ENCODE assay signal across 8 cellular contexts in genomic region chr2:213149949-213150314, GRCh38. TPM values are rescaled to one million over a fixed set of nuclear protein-coding genes. Genes with fewer than 3 reads are reported as not detected.
DNase-seq lines count a peak whose midpoint lies in the region; ATAC-seq, FAIRE-seq and TF ChIP-seq lines count a peak whose summit lies in the region.

No MANE protein-coding gene starts in this region.

- CTCF ChIA-PET in A549 (lab: Yijun Ruan, JAX) = interaction anchor here (0.7 kb wide), 1 partner anchor 406 kb away, joined by 6 read pairs; no protein-coding TSS in a partner anchor

- 34% methylated on average over 7 of the region's 7 CpGs for WGBS in A549 (ENCODE audit: missing lambda C conversion rate)

- H3K4me3 Mint-ChIP-seq in central memory CD8-positive, alpha-beta T cell = peak overlapping the region; percentile 87

- H3K9me3 ChIP-seq in A549 (no peaks in the 10 kb centered on the region), HUES6 (ENCODE audit: control insufficient read depth, insufficient read depth, low read depth, low read length) (no peaks in the 10 kb centered on the region)

- no peak overlapping the region for H3K27ac ChIP-seq in A549
- no peak overlapping the region for H3K27ac ChIP-seq in HUES6 (ENCODE audit: low read depth, low read length)

- peaks cover 8% of the 10 kb centered on the region; the same call in 1 of the 2 replicates for H3K27me3 ChIP-seq in HUES6 (ENCODE audit: control insufficient read depth, insufficient read depth, low read length)

- no peak for TF ChIP-seq POLR2A in A549 (IDR thresholded peaks at IDR 0.05; ENCODE audit: low read length)

- H3K4me1 Mint-ChIP-seq in central memory CD8-positive, alpha-beta T cell = peaks cover 30% of the 10 kb centered on the region

- peak overlapping the region; percentile 93 for H3K27ac Mint-ChIP-seq in central memory CD8-positive, alpha-beta T cell (ENCODE audit: low read depth)

- POLR2A ChIA-PET in A549 (lab: Yijun Ruan, JAX) = interaction anchor here (0.6 kb wide), 1 partner anchor 80 kb away, joined by 7 read pairs; no protein-coding TSS in a partner anchor

- H3K27me3 Mint-ChIP-seq in central memory CD8-positive, alpha-beta T cell = peaks cover 25% of the 10 kb centered on the region

- H3K4me3 ChIP-seq in A549 = peak overlapping the region; percentile 90
- H3K4me3 ChIP-seq in HUES6 (ENCODE audit: low read depth, low read length) = peak overlapping the region; percentile 91

- H3K4me2 ChIP-seq in A549 = peak overlapping the region; percentile 85

- no peaks in the 10 kb centered on the region for H3K36me3 ChIP-seq in HUES6 (ENCODE audit: control insufficient read depth, insufficient read depth, low read length)

- no peak for ATAC-seq in A549
- no peak for ATAC-seq in central memory CD8-positive, alpha-beta T cell (replicated peaks; ENCODE audit: extremely low read depth, poor library complexity, severe bottlenecking)
- no peak for ATAC-seq in HG02938 (IDR thresholded peaks at IDR 0.05; ENCODE audit: unreplicated experiment)
- ATAC-seq in GM18511 (IDR thresholded peaks at IDR 0.05; ENCODE audit: unreplicated experiment) = no peak

- no peak for TF ChIP-seq RAD21 in A549 (conservative IDR thresholded peaks at IDR 0.05 in 1 of 2, IDR thresholded peaks at IDR 0.05 in 1 of 2)

- TF ChIP-seq CTCF in A549 (IDR thresholded peaks at IDR 0.05) = no peak

- no peaks in the 10 kb centered on the region for H3K9me3 Mint-ChIP-seq in central memory CD8-positive, alpha-beta T cell

- TF ChIP-seq EP300 in A549 (IDR thresholded peaks at IDR 0.05) = no peak

- DNase-seq in A549 (ENCODE audit: low read depth in 1 of 2, low spot score in 1 of 2) = no peak
- no peak for DNase-seq in central memory CD8-positive, alpha-beta T cell (ENCODE audit: low spot score in 2 of 2)
- DNase-seq in myocyte (ENCODE audit: low read depth) = peak; percentile 5
- DNase-seq in hippocampal formation (lab: John Stamatoyannopoulos, UW) = no peak
- DNase-seq in COLO668 (lab: John Stamatoyannopoulos, UW; ENCODE audit: unreplicated experiment) = no peak

- H3K9ac ChIP-seq in HUES6 (ENCODE audit: low read length) = peak overlapping the region; percentile 42

- H3K4me1 ChIP-seq in A549 = peaks cover 12% of the 10 kb centered on the region; the same call in 2 of the 3 replicates
- peaks cover 6% of the 10 kb centered on the region; the same call in 1 of the 2 replicates for H3K4me1 ChIP-seq in HUES6 (ENCODE audit: control insufficient read depth, insufficient read depth, low read length)

- H3K36me3 Mint-ChIP-seq in central memory CD8-positive, alpha-beta T cell (ENCODE audit: insufficient read depth) = peaks cover 13% of the 10 kb centered on the region

- no peak for FAIRE-seq in A549 (lab: Jason Lieb, UNC)

TF ChIP-seq in A549, 52 proteins besides CTCF, POLR2A, EP300 and RAD21:
- TF ChIP-seq CBX2 (IDR thresholded peaks at IDR 0.05; ENCODE audit: borderline replicate concordance, low read depth) (no peak), PBX3 (IDR thresholded peaks at IDR 0.05) (no peak), RARB (CRISPR knock-in tag; IDR thresholded peaks at IDR 0.05) (no peak), JUN (IDR thresholded peaks at IDR 0.05) (no peak), ZFP36 (IDR thresholded peaks at IDR 0.05; ENCODE audit: borderline replicate concordance, partially characterized antibody) (no peak), RFX5 (IDR thresholded peaks at IDR 0.05) (no peak), CHD4 (IDR thresholded peaks at IDR 0.05; ENCODE audit: borderline replicate concordance) (no peak), E2F6 (IDR thresholded peaks at IDR 0.05; ENCODE audit: borderline replicate concordance, low read depth) (no peak), HDAC2 (IDR thresholded peaks at IDR 0.05) (no peak), REST (IDR thresholded peaks at IDR 0.05) (no peak), CEBPB (IDR thresholded peaks at IDR 0.05) (no peak)

RNA-seq across cellular contexts. Expression of gene IKZF2, which starts 1.5 kb away (rescaled TPM):
- polyA plus RNA-seq in A549 (2011; rRNA removed) = 0.44 and 0.75 TPM in 2 replicates
- 0.04 and 0.07 TPM in 2 replicates for polyA plus RNA-seq in A549 (2012; cell fraction: cytosol; rRNA removed)
- polyA plus RNA-seq in A549 (2012; cell fraction: nucleus; rRNA removed) = 0.02 and 0.11 TPM in 2 replicates
- polyA plus RNA-seq in A549 (2017; fragmentation: RNase III; extraction: RNeasy Plus Mini Kit Qiagen cat#74134 plus additional on column Dnase treatment) = 0.14 to 0.18 TPM (median 0.17 TPM) in 3 replicates
- 1.0 and 2.5 TPM in 2 replicates for polyA minus RNA-seq in A549 (2011; rRNA and poly(A)+ RNA removed)
- total RNA-seq in myocyte = 4.5 and 4.9 TPM in 2 replicates
- 0.88 TPM for polyA plus RNA-seq in myocyte (2012)
